Comparison of ENCODE assay signal across 8 cellular contexts in genomic region chr14:59483360-59483759, GRCh38. TPM values are rescaled to one million over a fixed set of nuclear protein-coding genes. Genes with fewer than 3 reads are reported as not detected.
DNase-seq lines count a peak whose midpoint lies in the region; ATAC-seq lines count a peak whose summit lies in the region.

No MANE protein-coding gene starts in this region.

- peak overlapping the region; percentile 87 for H3K4me3 ChIP-seq in CD8-positive, alpha-beta memory T cell (ENCODE audit: low read length)
- H3K4me3 ChIP-seq in HUES6 (ENCODE audit: low read depth, low read length) (peak overlapping the region; percentile 83), iPS DF 6.9 (ENCODE audit: low read length) (peak overlapping the region; percentile 69; the same call in 1 of the 2 replicates), skeletal muscle satellite cell (ENCODE audit: low read length) (peak overlapping the region; percentile 88)

- H3K27me3 Mint-ChIP-seq in CD8-positive, alpha-beta memory T cell, result no peaks in the 10 kb centered on the region

- CTCF ChIA-PET in CD8-positive, alpha-beta memory T cell (lab: Charles Lee), result interaction anchor here (1.1 to 2.3 kb wide), 7 partner anchors 9 to 294 kb away, joined by 3 to 15 read pairs (median 4); partner anchors contain the start of genes CCDC175 and GPR135

- no peaks in the 10 kb centered on the region for H3K36me3 ChIP-seq in CD8-positive, alpha-beta memory T cell (ENCODE audit: insufficient read depth, low read length)
- H3K36me3 ChIP-seq in HUES6 (ENCODE audit: control insufficient read depth, insufficient read depth, low read length) (peaks cover 15% of the 10 kb centered on the region), iPS DF 6.9 (ENCODE audit: control insufficient read depth, insufficient read depth, low read length) (no peaks in the 10 kb centered on the region; the same call in 1 of the 2 replicates), skeletal muscle satellite cell (ENCODE audit: insufficient read depth, low read length) (peaks cover 21% of the 10 kb centered on the region)

- peaks cover 0 to 23% (median 2%) of the 10 kb centered on the region in 3 donors for H3K36me3 Mint-ChIP-seq in CD8-positive, alpha-beta memory T cell

- peaks cover 68 to 84% (median 77%) of the 10 kb centered on the region in 3 donors for H3K4me1 Mint-ChIP-seq in CD8-positive, alpha-beta memory T cell

- H3K4me3 Mint-ChIP-seq in CD8-positive, alpha-beta memory T cell, result peak overlapping the region; percentile 96 to 99 (median 98)

- POLR2A ChIA-PET in CD8-positive, alpha-beta memory T cell (lab: Charles Lee), result interaction anchor here (1.0 to 2.0 kb wide), 4 partner anchors 18 to 765 kb away, joined by 3 to 24 read pairs (median 8); partner anchors contain the start of genes DAAM1, GPR135 and PPM1A

- no CpG with 5 or more reads among the region's 14 CpGs for WGBS in iPS DF 6.9 (ENCODE audit: insufficient coverage, insufficient read length)

- H3K4me1 ChIP-seq in CD8-positive, alpha-beta memory T cell (ENCODE audit: insufficient read depth, low read length), result peaks cover 50% of the 10 kb centered on the region
- peaks cover 13% of the 10 kb centered on the region for H3K4me1 ChIP-seq in HUES6 (ENCODE audit: control insufficient read depth, insufficient read depth, low read length)
- H3K4me1 ChIP-seq in iPS DF 6.9 (ENCODE audit: control insufficient read depth, insufficient read depth, low read length), result no peaks in the 10 kb centered on the region
- peaks cover 37% of the 10 kb centered on the region for H3K4me1 ChIP-seq in skeletal muscle satellite cell (ENCODE audit: control insufficient read depth, insufficient read depth, low read length)

- H3K4me2 ChIP-seq in skeletal muscle satellite cell (ENCODE audit: low read length), result peak overlapping the region; percentile 86

- no peak for DNase-seq in CD8-positive, alpha-beta memory T cell
- DNase-seq in amniotic epithelial cell (ENCODE audit: low read depth), result peak; percentile 79
- no peak for DNase-seq in iPS DF 6.9 (ENCODE audit: low read depth, low spot score)
- DNase-seq in activated CD4-positive, alpha-beta T cell treated with anti-CD3 and anti-CD28 coated beads, Interleukin-2, amount 50 U/mL, for 48 hours, result no peak
- no peak for DNase-seq in NCI-H2107 (lab: John Stamatoyannopoulos, UW)

- ATAC-seq in HG03432 (IDR thresholded peaks at IDR 0.05; ENCODE audit: unreplicated experiment), result no peak

- H3K27me3 ChIP-seq in CD8-positive, alpha-beta memory T cell (ENCODE audit: insufficient read depth, low read length, poor library complexity, severe bottlenecking), result no peaks in the 10 kb centered on the region
- H3K27me3 ChIP-seq in HUES6 (ENCODE audit: control insufficient read depth, insufficient read depth, low read length) (no peaks in the 10 kb centered on the region), iPS DF 6.9 (ENCODE audit: control insufficient read depth, insufficient read depth, low read length) (no peaks in the 10 kb centered on the region), skeletal muscle satellite cell (ENCODE audit: control insufficient read depth, insufficient read depth, low read length) (no peaks in the 10 kb centered on the region)

- H3K27ac Mint-ChIP-seq in CD8-positive, alpha-beta memory T cell, result peak overlapping the region; percentile 50 to 95 (median 89)

- H3K27ac ChIP-seq in CD8-positive, alpha-beta memory T cell (ENCODE audit: low read depth, low read length), result peak overlapping the region; percentile 91
- H3K27ac ChIP-seq in HUES6 (ENCODE audit: low read depth, low read length) (peak overlapping the region; percentile 73; the same call in 1 of the 2 replicates), iPS DF 6.9 (ENCODE audit: low read length) (no peak overlapping the region)

- peak overlapping the region; percentile 84 for H3K9ac ChIP-seq in HUES6 (ENCODE audit: low read length)
- H3K9ac ChIP-seq in skeletal muscle satellite cell (ENCODE audit: low read depth, low read length), result peak overlapping the region; percentile 97

- no peaks in the 10 kb centered on the region for H3K9me3 Mint-ChIP-seq in CD8-positive, alpha-beta memory T cell

- H3K9me3 ChIP-seq in CD8-positive, alpha-beta memory T cell (ENCODE audit: low read length), result no peaks in the 10 kb centered on the region
- no peaks in the 10 kb centered on the region for H3K9me3 ChIP-seq in HUES6 (ENCODE audit: control insufficient read depth, insufficient read depth, low read depth, low read length)
- H3K9me3 ChIP-seq in iPS DF 6.9 (ENCODE audit: control insufficient read depth, insufficient read depth, low read length), result no peaks in the 10 kb centered on the region
- no peaks in the 10 kb centered on the region for H3K9me3 ChIP-seq in skeletal muscle satellite cell (replicated peaks; ENCODE audit: low read length)

RNA-seq across cellular contexts. Expression of gene L3HYPDH, which starts 0.8 kb away (rescaled TPM):
- 10 to 100 TPM in 1 of 2 experiments, 1 to 10 TPM in 1; 8.1 to 10.1 TPM for total RNA-seq in CD8-positive, alpha-beta memory T cell
- polyA plus RNA-seq in CD8-positive, alpha-beta memory T cell, result 2.6 TPM
- total RNA-seq in skeletal muscle satellite cell (2012; rRNA removed), result 51.7 and 57.2 TPM in 2 replicates

RNA-seq across cellular contexts. Expression of gene JKAMP, which starts 1.0 kb away (rescaled TPM):
- total RNA-seq in CD8-positive, alpha-beta memory T cell, result 10 to 100 TPM; 22.3 to 30.4 TPM
- polyA plus RNA-seq in CD8-positive, alpha-beta memory T cell, result 57.0 TPM
- total RNA-seq in skeletal muscle satellite cell (2012; rRNA removed), result 75.0 and 109 TPM in 2 replicates

RNA-seq across cellular contexts. Expression of gene GPR135, which starts 18.2 kb away (rescaled TPM):
- under 1 TPM; 0.73 to 0.90 TPM for total RNA-seq in CD8-positive, alpha-beta memory T cell
- polyA plus RNA-seq in CD8-positive, alpha-beta memory T cell, result 0.64 TPM
- total RNA-seq in skeletal muscle satellite cell (2012; rRNA removed), result 3.9 and 7.6 TPM in 2 replicates
